In genomic region chr1:173420330-173420806, GRCh38 we compare ENCODE assay signal across 8 cellular contexts.
DNase-seq lines count a peak whose midpoint lies in the region; ATAC-seq and TF ChIP-seq lines count a peak whose summit lies in the region.

No MANE protein-coding gene starts in this region.

- no peak for ATAC-seq in HG03520 (IDR thresholded peaks at IDR 0.05; ENCODE audit: unreplicated experiment)

- no peak overlapping the region for H3K4me3 ChIP-seq in cardiac fibroblast (replicated peaks in 1 of 2; ENCODE audit: low read depth in 2 of 2, low read length in 2 of 2)

- DNase-seq in AML-193 (lab: John Stamatoyannopoulos, UW) (peak; percentile 45 to 68), GOT3 (lab: John Stamatoyannopoulos, UW) (peak; percentile 75), NCI-H2171 treated with DMSO at 0.1 percent for 48 hours (lab: John Stamatoyannopoulos, UW) (peak; percentile 66), UCSD-AML1 (lab: John Stamatoyannopoulos, UW; ENCODE audit: unreplicated experiment) (peak; percentile 46), cardiac fibroblast (ENCODE audit: low read depth in 2 of 2) (peak; percentile 84 to 92), kidney tubule cell (ENCODE audit: low spot score) (peak; percentile 78)
- DNase-seq in stimulated activated CD4-positive, alpha-beta T cell treated with anti-CD3 and anti-CD28 coated beads, Interleukin-4, amount 100 ng/mL, for 1 hour, result peak; percentile 26

- TF ChIP-seq CTCF in cardiac fibroblast (IDR thresholded peaks at IDR 0.05; ENCODE audit: low read depth, low read length), result peak; percentile 64

Comparison
In these comparisons a context has a peak if more than half of its experiments do, and no peak if none do; other contexts are left out.
1. DNase-seq: peak in every context shown above with its lines; median percentile 88 in cardiac fibroblast; 78 in kidney tubule cell; 75 in GOT3; 66 in NCI-H2171 treated with DMSO at 0.1 percent for 48 hours; 56 in AML-193; 46 in UCSD-AML1; 26 in stimulated activated CD4-positive, alpha-beta T cell treated with anti-CD3 and anti-CD28 coated beads, Interleukin-4, amount 100 ng/mL, for 1 hour.